Comparison of ENCODE assay signal across 9 cellular contexts in the genomic region with DNA sequence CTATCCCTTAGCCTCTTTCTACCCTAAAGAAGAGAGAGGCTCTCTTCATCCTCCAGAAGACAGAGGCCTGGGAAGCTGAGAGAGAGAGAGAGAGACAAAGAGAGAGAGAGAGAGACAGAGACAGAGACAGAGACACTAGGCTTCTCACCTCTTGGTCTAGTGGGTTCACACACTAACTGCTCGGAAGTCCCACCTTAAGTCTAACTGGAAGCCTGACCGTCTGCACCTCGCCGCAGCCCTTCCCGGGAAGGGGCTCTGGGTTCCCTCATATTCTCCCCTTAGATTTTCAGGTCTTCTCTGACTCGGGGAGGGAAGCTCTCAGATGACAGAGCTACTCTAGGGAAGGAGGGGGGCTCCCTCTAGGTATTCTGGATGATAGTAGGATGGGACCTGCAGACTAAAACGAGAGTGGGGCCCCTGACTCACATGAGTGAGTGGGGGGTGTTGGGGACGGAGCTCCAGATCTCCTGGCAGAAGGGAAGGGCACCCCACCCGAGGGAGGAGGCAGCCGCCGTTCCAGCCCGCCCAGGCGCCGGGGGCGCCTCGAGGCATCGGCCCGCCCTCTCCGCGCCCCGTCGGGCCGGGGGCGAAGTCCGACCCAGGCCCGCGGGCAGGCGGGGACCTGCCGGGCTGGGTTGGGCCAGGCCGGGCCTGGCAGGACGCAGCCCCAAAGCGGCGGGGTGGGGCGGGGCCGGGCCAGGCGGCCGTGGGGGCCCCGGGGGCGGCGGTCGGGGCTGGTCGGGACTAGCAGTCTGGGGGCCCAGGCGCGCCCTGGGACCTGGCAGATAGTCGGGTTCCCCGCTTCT. TPM values are rescaled to one million over a fixed set of nuclear protein-coding genes. Genes with fewer than 3 reads are reported as not detected.
DNase-seq lines count a peak whose midpoint lies in the region; ATAC-seq and TF ChIP-seq lines count a peak whose summit lies in the region.
"Had no signal": no experiment of that assay in that cellular context is flagged by ENCODE, and none has a peak within 500 bp of the region (broad histone marks: within the 10 kb centered on the region; RNA-seq: fewer than 3 reads in every experiment).

No MANE protein-coding gene starts in this region.

- H3K4me3 ChIP-seq in foreskin fibroblast (ENCODE audit: low read depth in 1 of 2, low read length in 2 of 2) (peak overlapping the region; percentile 41 to 57), retinal pigment epithelial cell (ENCODE audit: low read length) (peak overlapping the region; percentile 38)

- no peaks in the 10 kb centered on the region for H3K27me3 Mint-ChIP-seq in activated B cell treated with CpG ODN at 0.5 μM for 24 hours

- H3K27ac Mint-ChIP-seq in activated B cell treated with CpG ODN at 0.5 μM for 24 hours, result peak overlapping the region; percentile 99

- no peak for TF ChIP-seq CTCF in activated B cell treated with CpG ODN at 0.5 μM for 24 hours (IDR thresholded peaks at IDR 0.05)
- TF ChIP-seq CTCF in foreskin fibroblast (IDR thresholded peaks at IDR 0.05; ENCODE audit: low read depth, low read length), result no peak
- no peak for TF ChIP-seq CTCF in retinal pigment epithelial cell (conservative IDR thresholded peaks at IDR 0.05; ENCODE audit: low read depth, low read length)

- H3K4me3 Mint-ChIP-seq in activated B cell treated with CpG ODN at 0.5 μM for 24 hours, result peak overlapping the region; percentile 96

- peaks cover 44% of the 10 kb centered on the region for H3K4me1 Mint-ChIP-seq in activated B cell treated with CpG ODN at 0.5 μM for 24 hours

- CTCF ChIA-PET in activated B cell treated with CpG ODN at 0.5 μM for 24 hours (lab: Charles Lee), result interaction anchor here (4.3 kb wide), 1 partner anchor 12 kb away, joined by 43 read pairs; no protein-coding TSS in a partner anchor

- peaks cover 18% of the 10 kb centered on the region for H3K36me3 Mint-ChIP-seq in activated B cell treated with CpG ODN at 0.5 μM for 24 hours (ENCODE audit: low read depth)

- intact Hi-C loops in activated B cell treated with CpG ODN at 0.5 μM for 24 hours (cut with micrococcal nuclease), result no loop called here

- no peaks in the 10 kb centered on the region for H3K9me3 Mint-ChIP-seq in activated B cell treated with CpG ODN at 0.5 μM for 24 hours

- peak; percentile 3 for DNase-seq in AG08395 (ENCODE audit: low spot score)
- DNase-seq in activated B cell treated with CpG ODN at 0.5 μM for 24 hours, result no peak
- peak in 1 of 2 donors; percentile 49 for DNase-seq in foreskin fibroblast
- no peak for DNase-seq in retinal pigment epithelial cell (ENCODE audit: low read depth)
- DNase-seq in activated effector memory CD4-positive, alpha-beta T cell treated with anti-CD3 and anti-CD28 coated beads, Interleukin-2, amount 50 U/mL, for 16 hours, result no peak

- ATAC-seq in GM18519 (IDR thresholded peaks at IDR 0.05; ENCODE audit: low FRiP score, unreplicated experiment), result peak; percentile 1
- ATAC-seq in activated B cell treated with CpG ODN at 0.5 μM for 24 hours (ENCODE audit: low read depth), result no peak
- ATAC-seq in HG02759 (IDR thresholded peaks at IDR 0.05; ENCODE audit: unreplicated experiment), result no peak
- ATAC-seq in HG02973 (IDR thresholded peaks at IDR 0.05; ENCODE audit: unreplicated experiment), result no peak

- POLR2A ChIA-PET in activated B cell treated with CpG ODN at 0.5 μM for 24 hours (lab: Charles Lee), result interaction anchor here (0.6 to 13.2 kb wide), 12 partner anchors 11 to 363 kb away, joined by 3 to 909 read pairs (median 5); partner anchors contain the start of genes CALR, HOOK2 and RNASEH2A

RNA-seq across cellular contexts. Expression of gene JUNB, which starts 2.0 kb away (rescaled TPM):
- total RNA-seq in activated B cell treated with CpG ODN at 0.5 μM for 24 hours, result 127 and 132 TPM in 2 replicates

RNA-seq across cellular contexts. Expression of gene PRDX2, which starts 12.3 kb away (rescaled TPM):
- total RNA-seq in activated B cell treated with CpG ODN at 0.5 μM for 24 hours, result 53.1 and 55.6 TPM in 2 replicates

RNA-seq across cellular contexts. Expression of gene THSD8, which starts 12.6 kb away (rescaled TPM):
- total RNA-seq in activated B cell treated with CpG ODN at 0.5 μM for 24 hours, result 2.3 and 5.9 TPM in 2 replicates
- total RNA-seq: NCI-H460 had no signal

RNA-seq across cellular contexts. Expression of gene HOOK2, which starts 13.9 kb away (rescaled TPM):
- 13.4 and 21.2 TPM in 2 replicates for total RNA-seq in activated B cell treated with CpG ODN at 0.5 μM for 24 hours

RNA-seq across cellular contexts. Expression of gene RNASEH2A, which starts 17.1 kb away (rescaled TPM):
- 13.4 and 22.1 TPM in 2 replicates for total RNA-seq in activated B cell treated with CpG ODN at 0.5 μM for 24 hours
